1 cellular context compared by ENCODE assay signal in the genomic region with DNA sequence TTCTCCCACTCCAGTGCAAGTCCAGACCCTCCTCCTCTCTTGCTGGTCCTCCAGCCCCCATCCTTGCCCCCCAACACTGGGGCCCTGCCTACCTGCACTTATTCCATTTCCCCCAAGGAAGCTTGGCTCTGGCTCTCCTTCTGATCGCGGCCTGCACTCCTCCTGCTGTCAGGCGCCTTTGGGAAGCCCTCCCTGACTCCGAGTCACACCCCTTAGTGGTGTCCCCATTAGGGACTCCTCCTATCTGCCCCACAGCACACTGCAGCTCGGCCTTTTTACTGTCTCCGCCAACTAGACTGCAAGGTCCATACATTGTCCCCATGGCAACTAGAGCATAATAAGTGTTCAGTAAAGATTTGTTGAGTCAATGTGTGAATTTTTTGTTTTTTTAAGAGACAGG.
TF ChIP-seq lines count a peak whose summit lies in the region.

No MANE protein-coding gene starts in this region.

TF ChIP-seq in H1, 55 proteins besides CTCF, POLR2A, EP300 and RAD21 (continued from another document):
- no peak for TF ChIP-seq ATF3 (IDR thresholded peaks at IDR 0.05; ENCODE audit: insufficient read depth, low read depth, low read length)
- no peak for TF ChIP-seq JUN (IDR thresholded peaks at IDR 0.05; ENCODE audit: low read depth, low read length)
- TF ChIP-seq SIRT6 (IDR thresholded peaks at IDR 0.05; ENCODE audit: low read length), result no peak
- no peak for TF ChIP-seq TAF7 (optimal IDR thresholded peaks at IDR 0.05; ENCODE audit: borderline replicate concordance, low read depth, low read length)
TF ChIP-seq in H1: peak in this region for 0.
